In the genomic region with DNA sequence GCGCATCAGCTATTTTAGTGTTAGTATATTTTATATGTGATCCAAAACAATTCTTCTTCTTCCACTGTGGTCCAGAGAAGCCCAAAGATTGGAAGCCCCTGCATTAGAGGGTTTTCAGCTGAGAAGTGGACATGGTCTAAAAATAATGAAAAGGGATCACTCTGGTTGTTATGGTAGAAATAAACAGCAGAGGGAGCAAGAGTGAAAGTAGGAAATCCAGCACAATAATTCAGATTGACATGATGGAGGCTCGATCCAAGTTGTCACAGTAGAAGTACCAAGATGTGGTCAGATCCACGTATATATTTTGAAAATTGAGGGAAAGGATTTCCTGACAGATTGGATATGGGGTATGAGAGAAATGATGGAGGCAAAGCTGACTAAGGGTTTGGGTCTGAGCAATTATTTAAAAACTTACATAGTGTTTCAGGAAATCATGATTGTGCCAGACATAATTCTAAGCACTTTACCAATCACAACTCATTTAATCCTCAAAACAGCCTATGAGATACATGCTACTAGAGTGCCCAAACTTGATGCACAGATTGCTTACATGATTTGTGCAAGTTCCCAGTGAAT, we compare ENCODE assay signal across 7 cellular contexts. TPM values are rescaled to one million over a fixed set of nuclear protein-coding genes. Genes with fewer than 3 reads are reported as not detected.
DNase-seq lines count a peak whose midpoint lies in the region; ATAC-seq, FAIRE-seq and TF ChIP-seq lines count a peak whose summit lies in the region.

No MANE protein-coding gene starts in this region.

- no peaks in the 10 kb centered on the region for H3K9me3 ChIP-seq in pancreas

- FAIRE-seq in pancreas (lab: Jason Lieb, UNC), result no peak

- TF ChIP-seq POLR2A in erythroblast (IDR thresholded peaks at IDR 0.05; ENCODE audit: low read length), result no peak
- TF ChIP-seq POLR2A in lower leg skin (IDR thresholded peaks at IDR 0.05), result no peak

- H3K36me3 ChIP-seq in pancreas, result no peaks in the 10 kb centered on the region

- TF ChIP-seq CTCF in GM12873 (IDR thresholded peaks at IDR 0.05; ENCODE audit: insufficient read depth, low read depth, low read length, missing control alignments), result peak; percentile 57
- TF ChIP-seq CTCF in HFFc6 (IDR thresholded peaks at IDR 0.05), result peak; percentile 78
- TF ChIP-seq CTCF in pancreas (IDR thresholded peaks at IDR 0.05), result peak; percentile 25 to 53 (median 36)
- TF ChIP-seq CTCF in lower leg skin (IDR thresholded peaks at IDR 0.05), result no peak

- intact Hi-C loops in pancreas (cut with DNase I) (no loop called here), lower leg skin (cut with DNase I; ENCODE audit: low total_unique reads) (loop anchor here (10.0 kb wide), 1 partner anchor 62 kb away; no protein-coding TSS in a partner anchor)

- H3K27me3 Mint-ChIP-seq in HFFc6 (ENCODE audit: insufficient read depth), result peaks cover 5% of the 10 kb centered on the region; the same call in 1 of the 2 replicates

- H3K27ac Mint-ChIP-seq in HFFc6, result no peak overlapping the region

- H3K27me3 ChIP-seq in pancreas, result no peaks in the 10 kb centered on the region

- no peaks in the 10 kb centered on the region for H3K4me1 ChIP-seq in pancreas

- no peak overlapping the region for H3K4me3 ChIP-seq in pancreas
- no peak overlapping the region for H3K4me3 ChIP-seq in lower leg skin (ENCODE audit: low read depth, poor library complexity, severe bottlenecking)

- H3K9me3 Mint-ChIP-seq in HFFc6, result no peaks in the 10 kb centered on the region

- no peaks in the 10 kb centered on the region; the same call in 1 of the 2 replicates for H3K4me1 Mint-ChIP-seq in HFFc6 (ENCODE audit: low read depth)

- peak; percentile 50 to 86 (median 84) for ATAC-seq in pancreas

- no peaks in the 10 kb centered on the region for H3K36me3 Mint-ChIP-seq in HFFc6 (ENCODE audit: low read depth)

- WGBS in pancreas, 2 donors, result 33 to 34% methylated on average over 3 of the region's 3 CpGs
- 31 to 36% methylated on average over 3 of the region's 3 CpGs for WGBS in lower leg skin, 2 donors

- no peak overlapping the region for H3K4me3 Mint-ChIP-seq in HFFc6

- DNase-seq in HFFc6, result peak; percentile 33
- peak; percentile 81 for DNase-seq in OCI-M1 (lab: John Stamatoyannopoulos, UW)
- peak; percentile 27 to 51 for DNase-seq in erythroblast (lab: John Stamatoyannopoulos, UW)
- no peak for DNase-seq in pancreas
- no peak for DNase-seq in lower leg skin (ENCODE audit: low spot score in 2 of 2)
- no peak for DNase-seq in activated CD8-positive, alpha-beta memory T cell treated with anti-CD3 and anti-CD28 coated beads, Interleukin-2, amount 50 U/mL, for 48 hours

- H3K27ac ChIP-seq in pancreas, result no peak overlapping the region

RNA-seq across cellular contexts. Expression of a gene that starts 17.0 kb away (rescaled TPM):
- total RNA-seq in HFFc6 (2021; fragmentation: NEBNext Ultra II Directional; extraction: Animal tissue kit (Norgen Biotek cat#: 25700)), result under 1 TPM in 5 of 6 experiments, not detected in 1; 0.18 to 0.34 (median 0.29) TPM
- total RNA-seq in pancreas (10 to 100 TPM in 2 of 6 donors, 1 to 10 TPM in 4; 5.1 to 10.1 (median 8.6) TPM), lower leg skin (1 to 10 TPM; 3.9 to 5.3 (median 4.6) TPM)
- 1 to 10 TPM; 2.4 to 3.1 TPM for polyA plus RNA-seq in pancreas

RNA-seq across cellular contexts. Expression of a gene that starts 20.4 kb away (rescaled TPM):
- total RNA-seq in HFFc6 (2021; fragmentation: NEBNext Ultra II Directional; extraction: Animal tissue kit (Norgen Biotek cat#: 25700)), result 1 to 10 TPM; 1.7 to 8.5 (median 6.9) TPM
- total RNA-seq in pancreas, result 10 to 100 TPM in 3 of 6 donors, 1 to 10 TPM in 3; 1.4 to 27.7 (median 7.7) TPM
- polyA plus RNA-seq in pancreas, result 1 to 10 TPM; 2.4 to 3.0 TPM
- total RNA-seq in lower leg skin, result 10 to 100 TPM in 1 of 4 donors, 1 to 10 TPM in 3; 3.8 to 10.8 (median 5.3) TPM

Comparison
In these comparisons a context has a peak if more than half of its experiments do, and no peak if none do; other contexts are left out.
1. CTCF ChIP-seq: peak in GM12873 (single experiment), HFFc6 (single experiment) and pancreas (4 of 4); none in lower leg skin (0 of 3).
2. DNase-seq: peak in HFFc6 (single experiment), OCI-M1 (single experiment) and erythroblast (2 of 2); none in pancreas (0 of 6), lower leg skin (0 of 2) and activated CD8-positive, alpha-beta memory T cell treated with anti-CD3 and anti-CD28 coated beads, Interleukin-2, amount 50 U/mL, for 48 hours (single experiment).